In genomic region chr2:207044380-207044779, GRCh38 we compare ENCODE assay signal across 14 cellular contexts.
"Had no signal": no experiment of that assay in that cellular context is flagged by ENCODE, and none has a peak within 500 bp of the region (broad histone marks: within the 10 kb centered on the region; RNA-seq: fewer than 3 reads in every experiment).

No MANE protein-coding gene starts in this region.

- DNase-seq: activated CD4-positive, alpha-beta memory T cell treated with anti-CD3 and anti-CD28 coated beads, Interleukin-2, amount 10 ng/mL, durations not matched to agents 7 days and 5 days; activated CD4-positive, alpha-beta T cell treated with anti-CD3 and anti-CD28 coated beads for 4 hours; activated naive CD4-positive, alpha-beta T cell treated with anti-CD3 and anti-CD28 coated beads, Interleukin-2, amount 10 ng/mL, durations not matched to agents 7 days and 5 days; activated T-cell treated with anti-CD3 and anti-CD28 coated beads, Interleukin-2, amount 50 U/mL, for 24 hours; islet precursor cell; mammary epithelial cell; mucosa of descending colon; naive thymus-derived CD4-positive, alpha-beta T cell; retina; stimulated activated CD4-positive, alpha-beta T cell treated with anti-CD3 and anti-CD28 coated beads, Interleukin-12 subunit alpha, Interleukin-12 subunit beta, amount 100 ng/mL, for 4 hours; stimulated activated CD4-positive, alpha-beta T cell treated with anti-CD3 and anti-CD28 coated beads, Interleukin-2, amount 100 ng/mL, for 24 hours; thyroid gland had no signal

- ATAC-seq: gastroesophageal sphincter; mucosa of descending colon; naive thymus-derived CD4-positive, alpha-beta T cell; WTC11 had no signal
